ENCODE assay signal across 1 cellular context in the genomic region with DNA sequence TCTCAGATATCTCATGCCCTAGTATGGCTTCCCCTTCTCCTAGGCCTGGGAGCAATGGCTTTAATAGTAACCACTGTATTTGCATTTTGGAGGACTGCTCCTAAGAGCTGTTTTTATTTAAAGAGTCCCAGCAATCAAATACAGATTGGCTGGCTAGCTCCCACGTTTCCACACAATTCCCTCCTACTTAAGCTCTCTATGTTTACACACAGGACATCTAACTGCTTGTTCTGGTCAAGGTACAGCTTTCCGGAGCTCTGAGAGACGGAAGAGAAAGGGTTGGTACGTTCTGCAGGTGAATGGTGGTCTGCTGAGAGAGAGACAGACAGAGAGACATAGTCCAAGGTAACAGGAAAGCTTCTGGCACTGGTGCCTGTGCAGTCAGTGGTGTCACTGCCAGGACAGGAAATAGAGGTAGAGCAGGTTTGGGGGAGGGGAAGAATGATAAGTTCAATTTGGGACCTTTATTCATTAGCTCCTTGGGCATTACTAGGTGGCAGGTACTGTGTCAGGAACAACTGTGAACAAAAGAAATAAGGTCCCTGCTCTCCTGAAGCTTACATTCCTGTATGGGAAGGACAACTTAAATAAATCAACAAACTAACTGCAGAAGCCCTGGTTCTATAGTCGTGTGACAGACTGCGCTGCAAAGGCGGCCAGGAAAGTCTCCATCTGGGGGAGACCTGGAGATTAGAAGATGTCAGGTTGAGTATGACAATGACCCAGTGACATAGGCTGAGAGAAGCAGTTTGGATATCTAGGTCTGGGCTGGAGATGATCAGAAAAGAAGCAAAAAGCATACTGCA.
A peak's percentile ranks its signal among the peaks of the same experiment; 100 is the strongest.
TF ChIP-seq lines count a peak whose summit lies in the region.

No MANE protein-coding gene starts in this region.

TF ChIP-seq in HepG2, 621 proteins besides CTCF, POLR2A, EP300 and RAD21 (continued from another document and continues in another):
- TF ChIP-seq ZBTB4 (CRISPR knock-in tag; IDR thresholded peaks at IDR 0.05; ENCODE audit: borderline replicate concordance), result 0 out of 2 replicates have a peak, but pooled peaks have one; percentile 38
- TF ChIP-seq ZNF503 (CRISPR knock-in tag; IDR thresholded peaks at IDR 0.05), result peak; percentile 79
- peak; percentile 90 for TF ChIP-seq ZEB1 (IDR thresholded peaks at IDR 0.05; ENCODE audit: insufficient replicate concordance, low read depth)
- TF ChIP-seq PRMT3 (CRISPR knock-in tag; IDR thresholded peaks at IDR 0.05; ENCODE audit: borderline replicate concordance, low read depth), result no peak
- TF ChIP-seq CREB3 (CRISPR knock-in tag; IDR thresholded peaks at IDR 0.05), result no peak
- no peak for TF ChIP-seq NFE2L1 (CRISPR knock-in tag; IDR thresholded peaks at IDR 0.05; ENCODE audit: borderline replicate concordance)
- TF ChIP-seq ZNF790 (CRISPR knock-in tag; IDR thresholded peaks at IDR 0.05; ENCODE audit: borderline replicate concordance), result no peak
- TF ChIP-seq SETDB1 (CRISPR knock-in tag; IDR thresholded peaks at IDR 0.05; ENCODE audit: borderline replicate concordance), result no peak
- no peak for TF ChIP-seq ATM (IDR thresholded peaks at IDR 0.05; ENCODE audit: borderline replicate concordance)
- TF ChIP-seq ZMAT5 (CRISPR knock-in tag; IDR thresholded peaks at IDR 0.05; ENCODE audit: borderline replicate concordance, low read depth), result no peak
- peak in 1 of 2 experiments; percentile 9; a peak in 1 of 4 replicates for TF ChIP-seq NR2F1 (CRISPR knock-in tag; IDR thresholded peaks at IDR 0.05)
- peak; percentile 65 for TF ChIP-seq FOXA1 (IDR thresholded peaks at IDR 0.05)
- peak; percentile 97 for TF ChIP-seq FOXA1 (CRISPR knock-in tag; IDR thresholded peaks at IDR 0.05)
- no peak for TF ChIP-seq ZNF460 (CRISPR knock-in tag; IDR thresholded peaks at IDR 0.05; ENCODE audit: borderline replicate concordance)
- no peak for TF ChIP-seq ZNF720 (CRISPR knock-in tag; IDR thresholded peaks at IDR 0.05)
- TF ChIP-seq BRD4 (CRISPR knock-in tag; IDR thresholded peaks at IDR 0.05), result 0 out of 2 replicates have a peak, but pooled peaks have one; percentile 47
- TF ChIP-seq ZNF713 (CRISPR knock-in tag; IDR thresholded peaks at IDR 0.05), result no peak
- TF ChIP-seq ZNF121 (CRISPR knock-in tag; IDR thresholded peaks at IDR 0.05), result no peak
- peak; percentile 47; the same call in 1 of the 2 replicates for TF ChIP-seq KMT2B (CRISPR knock-in tag; IDR thresholded peaks at IDR 0.05)
- TF ChIP-seq, protein P1, sequence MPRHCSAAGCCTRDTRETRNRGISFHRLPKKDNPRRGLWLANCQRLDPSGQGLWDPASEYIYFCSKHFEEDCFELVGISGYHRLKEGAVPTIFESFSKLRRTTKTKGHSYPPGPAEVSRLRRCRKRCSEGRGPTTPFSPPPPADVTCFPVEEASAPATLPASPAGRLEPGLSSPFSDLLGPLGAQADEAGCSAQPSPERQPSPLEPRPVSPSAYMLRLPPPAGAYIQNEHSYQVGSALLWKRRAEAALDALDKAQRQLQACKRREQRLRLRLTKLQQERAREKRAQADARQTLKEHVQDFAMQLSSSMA (CRISPR knock-in tag; IDR thresholded peaks at IDR 0.05), result no peak
- no peak for TF ChIP-seq ADNP (CRISPR knock-in tag; IDR thresholded peaks at IDR 0.05)
- TF ChIP-seq MED13 (CRISPR knock-in tag; IDR thresholded peaks at IDR 0.05), result peak; percentile 65; the same call in 1 of the 2 replicates
- no peak for TF ChIP-seq ZFYVE20 (CRISPR knock-in tag; IDR thresholded peaks at IDR 0.05; ENCODE audit: borderline replicate concordance, low read depth)
- TF ChIP-seq, protein P2, sequence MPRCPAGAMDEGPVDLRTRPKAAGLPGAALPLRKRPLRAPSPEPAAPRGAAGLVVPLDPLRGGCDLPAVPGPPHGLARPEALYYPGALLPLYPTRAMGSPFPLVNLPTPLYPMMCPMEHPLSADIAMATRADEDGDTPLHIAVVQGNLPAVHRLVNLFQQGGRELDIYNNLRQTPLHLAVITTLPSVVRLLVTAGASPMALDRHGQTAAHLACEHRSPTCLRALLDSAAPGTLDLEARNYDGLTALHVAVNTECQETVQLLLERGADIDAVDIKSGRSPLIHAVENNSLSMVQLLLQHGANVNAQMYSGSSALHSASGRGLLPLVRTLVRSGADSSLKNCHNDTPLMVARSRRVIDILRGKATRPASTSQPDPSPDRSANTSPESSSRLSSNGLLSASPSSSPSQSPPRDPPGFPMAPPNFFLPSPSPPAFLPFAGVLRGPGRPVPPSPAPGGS (CRISPR knock-in tag; IDR thresholded peaks at IDR 0.05), result no peak; the same call in 1 of the 2 replicates
- no peak; the same call in 1 of the 2 replicates for TF ChIP-seq ZNF816 (CRISPR knock-in tag; IDR thresholded peaks at IDR 0.05; ENCODE audit: borderline replicate concordance)
- TF ChIP-seq GMEB2 (CRISPR knock-in tag; IDR thresholded peaks at IDR 0.05; ENCODE audit: low read depth), result no peak
- TF ChIP-seq KDM5B (CRISPR knock-in tag; IDR thresholded peaks at IDR 0.05; ENCODE audit: borderline replicate concordance), result no peak
- peak; percentile 42; the same call in 1 of the 2 replicates for TF ChIP-seq KLF6 (CRISPR knock-in tag; IDR thresholded peaks at IDR 0.05)
- TF ChIP-seq GATAD1 (CRISPR knock-in tag; IDR thresholded peaks at IDR 0.05), result peak; percentile 52; the same call in 1 of the 2 replicates
- TF ChIP-seq ZIK1 (CRISPR knock-in tag; IDR thresholded peaks at IDR 0.05; ENCODE audit: borderline replicate concordance, low read depth), result no peak
- no peak for TF ChIP-seq ZNF432 (CRISPR knock-in tag; IDR thresholded peaks at IDR 0.05; ENCODE audit: borderline replicate concordance)
- TF ChIP-seq RELA (CRISPR knock-in tag; IDR thresholded peaks at IDR 0.05), result no peak; the same call in 1 of the 2 replicates
- no peak for TF ChIP-seq ZBTB1 (CRISPR knock-in tag; IDR thresholded peaks at IDR 0.05; ENCODE audit: borderline replicate concordance)
- peak; percentile 54; the same call in 1 of the 2 replicates for TF ChIP-seq JUN (CRISPR knock-in tag; IDR thresholded peaks at IDR 0.05)
- TF ChIP-seq ATF4 (CRISPR knock-in tag; IDR thresholded peaks at IDR 0.05), result no peak
- no peak for TF ChIP-seq ZNF296 (CRISPR knock-in tag; conservative IDR thresholded peaks at IDR 0.05)
- no peak for TF ChIP-seq ZNF549 (CRISPR knock-in tag; IDR thresholded peaks at IDR 0.05)
- no peak for TF ChIP-seq CENPX (CRISPR knock-in tag; IDR thresholded peaks at IDR 0.05)
- no peak for TF ChIP-seq MAFK (conservative IDR thresholded peaks at IDR 0.05 in 1 of 2, IDR thresholded peaks at IDR 0.05 in 1 of 2; ENCODE audit: low read length in 2 of 2)
- TF ChIP-seq SMYD3 (CRISPR knock-in tag; IDR thresholded peaks at IDR 0.05), result 0 out of 2 replicates have a peak, but pooled peaks have one; percentile 45
- TF ChIP-seq ZNF7 (CRISPR knock-in tag; IDR thresholded peaks at IDR 0.05), result no peak
- no peak for TF ChIP-seq ZC3H4 (CRISPR knock-in tag; IDR thresholded peaks at IDR 0.05; ENCODE audit: borderline replicate concordance)
- TF ChIP-seq ZBTB37 (CRISPR knock-in tag; IDR thresholded peaks at IDR 0.05), result peak; percentile 49
- peak; percentile 75; the same call in 1 of the 2 replicates for TF ChIP-seq HMG20A (CRISPR knock-in tag; IDR thresholded peaks at IDR 0.05; ENCODE audit: borderline replicate concordance)
- no peak for TF ChIP-seq ZNF576 (CRISPR knock-in tag; IDR thresholded peaks at IDR 0.05)
- TF ChIP-seq ZNF431 (CRISPR knock-in tag; IDR thresholded peaks at IDR 0.05; ENCODE audit: borderline replicate concordance, low read depth), result peak; percentile 22; the same call in 1 of the 2 replicates
- no peak for TF ChIP-seq ZNF354B (CRISPR knock-in tag; IDR thresholded peaks at IDR 0.05)
- peak; percentile 75 for TF ChIP-seq RARA (CRISPR knock-in tag; IDR thresholded peaks at IDR 0.05)
- TF ChIP-seq ZKSCAN8 (CRISPR knock-in tag; IDR thresholded peaks at IDR 0.05; ENCODE audit: borderline replicate concordance), result peak; percentile 81; the same call in 1 of the 2 replicates
- no peak for TF ChIP-seq FOXC1 (CRISPR knock-in tag; IDR thresholded peaks at IDR 0.05; ENCODE audit: borderline replicate concordance)
- no peak for TF ChIP-seq RORA (CRISPR knock-in tag; IDR thresholded peaks at IDR 0.05)
- no peak for TF ChIP-seq GTF2F1 (IDR thresholded peaks at IDR 0.05; ENCODE audit: low read length)
- TF ChIP-seq ETV6 (CRISPR knock-in tag; conservative IDR thresholded peaks at IDR 0.05), result no peak
